Comparison of ENCODE assay signal across 8 cellular contexts in genomic region chr12:12726543-12727093, GRCh38. TPM values are rescaled to one million over a fixed set of nuclear protein-coding genes. Genes with fewer than 3 reads are reported as not detected.
A peak's percentile ranks its signal among the peaks of the same experiment; 100 is the strongest.
DNase-seq lines count a peak whose midpoint lies in the region; ATAC-seq and TF ChIP-seq lines count a peak whose summit lies in the region.

No MANE protein-coding gene starts in this region.

- TF ChIP-seq CTCF in nephron progenitor cell (IDR thresholded peaks at IDR 0.05): no peak

- intact Hi-C loops in posterior vena cava (cut with DNase I): no loop called here

- H3K9me3 ChIP-seq in ectodermal cell (ENCODE audit: control insufficient read depth, low read length): no peaks in the 10 kb centered on the region

- no peak for ATAC-seq in activated T-cell treated with anti-CD3 and anti-CD28 coated beads, Interleukin-2, amount 50 U/mL, for 72 hours (replicated peaks in 1 of 2)

- H3K27ac ChIP-seq in ectodermal cell (ENCODE audit: insufficient read depth, low read depth, low read length, poor library complexity, severe bottlenecking): no peak overlapping the region

- DNase-seq in activated T-cell treated with anti-CD3 and anti-CD28 coated beads, Interleukin-2, amount 50 U/mL, for 72 hours: no peak
- no peak for DNase-seq in activated T-cell treated with anti-CD3 and anti-CD28 coated beads for 4 hours
- DNase-seq in nephron progenitor cell: no peak
- DNase-seq in NCI-H2171 treated with DMSO at 0.1 percent for 48 hours (lab: John Stamatoyannopoulos, UW): no peak
- DNase-seq in COLO668 (lab: John Stamatoyannopoulos, UW; ENCODE audit: unreplicated experiment): no peak
- DNase-seq in posterior vena cava (ENCODE audit: low spot score): no peak

- no peaks in the 10 kb centered on the region for H3K36me3 ChIP-seq in ectodermal cell (ENCODE audit: control insufficient read depth, insufficient read depth, low read length)

- H3K4me1 ChIP-seq in ectodermal cell (ENCODE audit: control insufficient read depth, insufficient read depth, low read length): peaks cover 3% of the 10 kb centered on the region

- H3K27me3 Mint-ChIP-seq in activated T-cell treated with anti-CD3 and anti-CD28 coated beads, Interleukin-2, amount 50 U/mL, for 72 hours (ENCODE audit: low read depth): no peaks in the 10 kb centered on the region
- peaks cover 17% of the 10 kb centered on the region for H3K27me3 Mint-ChIP-seq in nephron progenitor cell (ENCODE audit: low read depth, poor library complexity)

- peak overlapping the region; percentile 99 for H3K27ac Mint-ChIP-seq in activated T-cell treated with anti-CD3 and anti-CD28 coated beads, Interleukin-2, amount 50 U/mL, for 72 hours
- H3K27ac Mint-ChIP-seq in nephron progenitor cell: peak overlapping the region; percentile 98

- no peaks in the 10 kb centered on the region for H3K9me3 Mint-ChIP-seq in activated T-cell treated with anti-CD3 and anti-CD28 coated beads, Interleukin-2, amount 50 U/mL, for 72 hours
- no peaks in the 10 kb centered on the region for H3K9me3 Mint-ChIP-seq in nephron progenitor cell

- peak overlapping the region; percentile 61 for H3K4me3 ChIP-seq in ectodermal cell (ENCODE audit: insufficient read depth, low read depth, low read length)

- WGBS in ectodermal cell, 2 experiments: 55 to 61% methylated on average over 6 of the region's 6 CpGs

- H3K4me1 Mint-ChIP-seq in activated T-cell treated with anti-CD3 and anti-CD28 coated beads, Interleukin-2, amount 50 U/mL, for 72 hours (ENCODE audit: low read depth): peaks cover 49% of the 10 kb centered on the region
- H3K4me1 Mint-ChIP-seq in nephron progenitor cell: peaks cover 49% of the 10 kb centered on the region

- H3K27me3 ChIP-seq in ectodermal cell (ENCODE audit: control insufficient read depth, insufficient read depth, low read length, poor library complexity, severe bottlenecking): no peaks in the 10 kb centered on the region

- peaks cover 25 to 30% of the 10 kb centered on the region in 2 donors for H3K36me3 Mint-ChIP-seq in activated T-cell treated with anti-CD3 and anti-CD28 coated beads, Interleukin-2, amount 50 U/mL, for 72 hours (ENCODE audit: insufficient read depth in 2 of 2)
- H3K36me3 Mint-ChIP-seq in nephron progenitor cell (ENCODE audit: low read depth): peaks cover 22% of the 10 kb centered on the region

- H3K4me3 Mint-ChIP-seq in activated T-cell treated with anti-CD3 and anti-CD28 coated beads, Interleukin-2, amount 50 U/mL, for 72 hours: peak overlapping the region; percentile 96
- H3K4me3 Mint-ChIP-seq in nephron progenitor cell: peak overlapping the region; percentile 98

TF ChIP-seq in PFSK-1, 5 proteins besides CTCF, POLR2A, EP300 and RAD21:
- peak; percentile 32; the same call in 1 of the 2 replicates for TF ChIP-seq TAF1 (IDR thresholded peaks at IDR 0.05; ENCODE audit: borderline replicate concordance, insufficient read depth, low read length)
- TF ChIP-seq SIN3A (IDR thresholded peaks at IDR 0.05; ENCODE audit: borderline replicate concordance, insufficient read depth, low read length): peak; percentile 50; the same call in 1 of the 2 replicates
- TF ChIP-seq POLR2AphosphoS5 (IDR thresholded peaks at IDR 0.05; ENCODE audit: low read depth, low read length): no peak; the same call in 1 of the 2 replicates

RNA-seq across cellular contexts. Expression of gene CDKN1B, which starts 9.4 kb away (rescaled TPM):
- total RNA-seq in activated T-cell treated with anti-CD3 and anti-CD28 coated beads, Interleukin-2, amount 50 U/mL, for 72 hours: 10 to 100 TPM; 54.2 to 67.2 TPM
- polyA plus RNA-seq in PFSK-1 (2012; ENCODE audit: insufficient read length, low read depth): 30.5 TPM
- polyA plus RNA-seq in ectodermal cell (2013, experiment 1 of 4): 52.6 TPM
- 48.3 TPM for polyA plus RNA-seq in ectodermal cell (2013, experiment 2 of 4)
- 44.7 TPM for polyA plus RNA-seq in ectodermal cell (2013, experiment 3 of 4)
- polyA plus RNA-seq in ectodermal cell (2013, experiment 4 of 4): 45.3 TPM
- total RNA-seq in posterior vena cava: 10 to 100 TPM; 27.5 to 33.1 TPM

RNA-seq across cellular contexts. Expression of gene GPR19, which starts 30.6 kb away (rescaled TPM):
- 10 to 100 TPM; 34.2 to 50.4 TPM for total RNA-seq in activated T-cell treated with anti-CD3 and anti-CD28 coated beads, Interleukin-2, amount 50 U/mL, for 72 hours
- 0.53 TPM for polyA plus RNA-seq in PFSK-1 (2012; ENCODE audit: insufficient read length, low read depth)
- polyA plus RNA-seq in ectodermal cell (2013, experiment 1 of 4): 36.1 TPM
- 48.7 TPM for polyA plus RNA-seq in ectodermal cell (2013, experiment 2 of 4)
- polyA plus RNA-seq in ectodermal cell (2013, experiment 3 of 4): 38.5 TPM
- polyA plus RNA-seq in ectodermal cell (2013, experiment 4 of 4): 45.1 TPM
- not detected for total RNA-seq in posterior vena cava

RNA-seq across cellular contexts. Expression of gene APOLD1, which starts 58.8 kb away (rescaled TPM):
- 10 to 100 TPM; 10.4 to 12.8 TPM for total RNA-seq in activated T-cell treated with anti-CD3 and anti-CD28 coated beads, Interleukin-2, amount 50 U/mL, for 72 hours
- polyA plus RNA-seq in PFSK-1 (2012; ENCODE audit: insufficient read length, low read depth): 5.7 TPM
- polyA plus RNA-seq in ectodermal cell (2013, experiment 1 of 4): 4.6 TPM
- polyA plus RNA-seq in ectodermal cell (2013, experiment 2 of 4): 3.2 TPM
- polyA plus RNA-seq in ectodermal cell (2013, experiment 3 of 4): 2.2 TPM
- 3.3 TPM for polyA plus RNA-seq in ectodermal cell (2013, experiment 4 of 4)
- 10 to 100 TPM; 22.4 to 45.1 TPM for total RNA-seq in posterior vena cava

Comparison
In these comparisons a context has a peak if more than half of its experiments do, and no peak if none do; other contexts are left out.
1. RNA of gene GPR19, which starts 30.6 kb away (total RNA-seq): 34.2 to 50.4 TPM in activated T-cell treated with anti-CD3 and anti-CD28 coated beads, Interleukin-2, amount 50 U/mL, for 72 hours; not detected in posterior vena cava; every median in the first group is over 10 times any median in the second.